In the genomic region with DNA sequence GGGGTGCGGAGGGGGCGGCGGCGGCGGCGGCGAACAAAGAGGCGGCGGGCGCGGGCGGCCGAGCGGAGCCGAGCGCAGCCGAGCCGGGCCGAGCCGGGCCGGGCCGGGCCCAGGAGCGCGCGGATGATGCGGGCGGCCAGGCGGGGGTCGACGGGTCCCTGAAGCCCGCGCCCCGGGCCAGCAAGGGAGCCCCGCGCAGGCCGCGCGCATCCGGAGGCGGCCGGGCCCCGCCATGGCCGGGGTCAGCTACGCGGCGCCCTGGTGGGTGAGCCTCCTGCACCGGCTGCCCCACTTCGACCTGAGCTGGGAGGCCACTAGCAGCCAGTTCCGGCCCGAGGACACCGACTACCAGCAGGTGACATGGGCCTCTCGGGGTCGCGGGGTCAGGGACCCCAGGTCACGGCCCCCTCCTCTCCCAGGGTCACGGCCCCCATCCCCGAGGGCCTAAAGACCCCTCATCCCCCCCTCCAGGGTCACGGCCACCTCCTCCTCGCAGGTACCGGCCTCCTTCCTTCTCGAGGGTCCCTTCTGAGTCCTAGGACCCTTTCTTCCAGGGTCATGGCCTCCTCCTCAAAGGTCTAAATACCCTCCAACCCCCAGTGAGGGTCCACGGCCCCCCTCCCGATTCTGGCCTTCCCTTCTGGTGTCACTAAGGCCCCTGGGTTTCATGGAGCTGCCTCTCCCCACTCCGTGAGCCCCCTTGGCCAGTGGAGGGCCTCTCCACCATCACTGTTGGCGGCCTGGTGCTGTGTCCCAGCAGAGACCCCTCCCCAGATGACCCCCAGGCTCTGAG, we compare ENCODE assay signal across 8 cellular contexts. TPM values are rescaled to one million over a fixed set of nuclear protein-coding genes. Genes with fewer than 3 reads are reported as not detected.
DNase-seq lines count a peak whose midpoint lies in the region; ATAC-seq, FAIRE-seq and TF ChIP-seq lines count a peak whose summit lies in the region.

A gene with protein sequence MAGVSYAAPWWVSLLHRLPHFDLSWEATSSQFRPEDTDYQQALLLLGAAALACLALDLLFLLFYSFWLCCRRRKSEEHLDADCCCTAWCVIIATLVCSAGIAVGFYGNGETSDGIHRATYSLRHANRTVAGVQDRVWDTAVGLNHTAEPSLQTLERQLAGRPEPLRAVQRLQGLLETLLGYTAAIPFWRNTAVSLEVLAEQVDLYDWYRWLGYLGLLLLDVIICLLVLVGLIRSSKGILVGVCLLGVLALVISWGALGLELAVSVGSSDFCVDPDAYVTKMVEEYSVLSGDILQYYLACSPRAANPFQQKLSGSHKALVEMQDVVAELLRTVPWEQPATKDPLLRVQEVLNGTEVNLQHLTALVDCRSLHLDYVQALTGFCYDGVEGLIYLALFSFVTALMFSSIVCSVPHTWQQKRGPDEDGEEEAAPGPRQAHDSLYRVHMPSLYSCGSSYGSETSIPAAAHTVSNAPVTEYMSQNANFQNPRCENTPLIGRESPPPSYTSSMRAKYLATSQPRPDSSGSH (plus strand): TSS at position 63 of the 793 bp plus-strand sequence. CDS start 170 bp downstream, at position 233.

- H3K36me3 ChIP-seq in ES-I3 (ENCODE audit: insufficient read depth, low read length) (peaks cover 4% of the 10 kb centered on the region; the same call in 1 of the 2 replicates), breast epithelium (no peaks in the 10 kb centered on the region), HepG2 (replicated peaks in 1 of 2; ENCODE audit: control insufficient read depth in 1 of 2, insufficient read depth in 2 of 2, low read length in 2 of 2) (peaks cover 2 to 3% of the 10 kb centered on the region in 2 experiments; a peak in 1 of 5 replicates), suprapubic skin (no peaks in the 10 kb centered on the region)

- TF ChIP-seq RAD21 in Ishikawa (IDR thresholded peaks at IDR 0.05; ENCODE audit: low read depth) = no peak
- TF ChIP-seq RAD21 in HepG2 (CRISPR knock-in tag; IDR thresholded peaks at IDR 0.05) = 0 out of 2 replicates have a peak, but pooled peaks have one; percentile 21

- no peak for DNase-seq in breast epithelium (ENCODE audit: low spot score in 2 of 2)
- no peak for DNase-seq in HepG2 (ENCODE audit: low spot score)
- DNase-seq in suprapubic skin (ENCODE audit: low spot score in 2 of 2) = peak in 1 of 2 donors; percentile 83
- DNase-seq in 8988T = no peak
- DNase-seq in SW480 (ENCODE audit: low spot score) = no peak

- H3K79me2 ChIP-seq in HepG2 (ENCODE audit: insufficient read depth, low read length) = peaks cover 52% of the 10 kb centered on the region

- intact Hi-C loops in breast epithelium (cut with DNase I; ENCODE audit: low total_unique reads) = no loop called here
- intact Hi-C loops in HepG2 (cut with micrococcal nuclease; ENCODE audit: unreplicated experiment) = no loop called here

- ATAC-seq in GM21529 (IDR thresholded peaks at IDR 0.05; ENCODE audit: unreplicated experiment) (peak; percentile 32), HepG2 (peak; percentile 3; the same call in 2 of the 3 replicates)

- H3K27ac ChIP-seq in breast epithelium (peak within 1 kb of the TSS; percentile 89 to 92), HepG2 (ENCODE audit: extremely low read length, insufficient read depth, low read length) (peak within 1 kb of the TSS; percentile 75), suprapubic skin (peak within 1 kb of the TSS; percentile 76)

- H3K9ac ChIP-seq in ES-I3 (ENCODE audit: low read depth, low read length) (peak within 1 kb of the TSS; percentile 78), HepG2 (ENCODE audit: insufficient read depth, low read depth, low read length) (peak within 1 kb of the TSS; percentile 92)

- no peak for TF ChIP-seq CTCF in breast epithelium (IDR thresholded peaks at IDR 0.05)
- no peak for TF ChIP-seq CTCF in HepG2 (CRISPR knock-in tag; IDR thresholded peaks at IDR 0.05)
- no peak for TF ChIP-seq CTCF in suprapubic skin (IDR thresholded peaks at IDR 0.05)

- H3K4me1 ChIP-seq in ES-I3 (ENCODE audit: insufficient read depth, low read length) = no peaks in the 10 kb centered on the region; the same call in 1 of the 2 replicates
- H3K4me1 ChIP-seq in breast epithelium = peaks cover 10 to 20% of the 10 kb centered on the region in 2 donors
- H3K4me1 ChIP-seq in HepG2 (ENCODE audit: insufficient read depth, low read length) = peaks cover 81% of the 10 kb centered on the region
- peaks cover 66% of the 10 kb centered on the region for H3K4me1 ChIP-seq in suprapubic skin

- FAIRE-seq in HepG2 (lab: Jason Lieb, UNC) = no peak

- TF ChIP-seq EP300 in Ishikawa (IDR thresholded peaks at IDR 0.05; ENCODE audit: borderline replicate concordance) = no peak
- TF ChIP-seq EP300 in HepG2 (IDR thresholded peaks at IDR 0.05; ENCODE audit: low read depth in 2 of 2, low read length in 2 of 2) = no peak
- TF ChIP-seq EP300 in HepG2 (CRISPR knock-in tag; IDR thresholded peaks at IDR 0.05; ENCODE audit: borderline replicate concordance) = no peak
- TF ChIP-seq EP300 in suprapubic skin (IDR thresholded peaks at IDR 0.05) = no peak

- WGBS in HepG2 (ENCODE audit: low lambda C conversion rate) = 5% methylated on average over 20 of the region's 65 CpGs
- 2% methylated on average over 8 of the region's 65 CpGs for WGBS in suprapubic skin

- TF ChIP-seq POLR2A in breast epithelium (IDR thresholded peaks at IDR 0.05) (no peak), HepG2 (IDR thresholded peaks at IDR 0.05; ENCODE audit: insufficient read depth in 1 of 2, low read depth in 2 of 2, low read length in 2 of 2) (no peak), suprapubic skin (IDR thresholded peaks at IDR 0.05) (peak in 1 of 2 donors; percentile 27)

- H3K9me3 ChIP-seq in ES-I3 (ENCODE audit: control insufficient read depth, insufficient read depth, low read length) (no peaks in the 10 kb centered on the region), breast epithelium (no peaks in the 10 kb centered on the region), HepG2 (ENCODE audit: low read length) (no peaks in the 10 kb centered on the region), suprapubic skin (no peaks in the 10 kb centered on the region)

- in situ Hi-C loops in HepG2 (cut with HindIII; ENCODE audit: extremely low pct_ligation_motif_present, low pct_unique_long_range_greater_than_20kb) = no loop called here

- POLR2A ChIA-PET in HepG2 (lab: Yijun Ruan, JAX) = interaction anchor here (0.8 to 4.0 kb wide), 7 partner anchors 10 to 126 kb away, joined by 3 to 80 read pairs (median 4); no protein-coding TSS in a partner anchor

- CTCF ChIA-PET in HepG2 (lab: Yijun Ruan, JAX; ENCODE audit: low intra/inter-chr PET ratio, low total read pairs) = no interaction called here

- BruUV-seq in HepG2 (replicated peaks; lab: Mats Ljungman, UMichigan) = no TSS peak

- H2AFZ ChIP-seq in HepG2 (ENCODE audit: low read length) = no peak within 1 kb of the TSS

- H3K4me3 ChIP-seq in breast epithelium = peak within 1 kb of the TSS; percentile 72 to 95 (median 80)
- H3K4me3 ChIP-seq in HepG2 (replicated peaks in 1 of 3; ENCODE audit: insufficient read depth in 1 of 3, low read depth in 2 of 3, low read length in 3 of 3) = peak within 1 kb of the TSS; percentile 88 to 98 (median 97)
- H3K4me3 ChIP-seq in suprapubic skin = peak within 1 kb of the TSS; percentile 93

- H3K27me3 ChIP-seq in breast epithelium (no peaks in the 10 kb centered on the region), HepG2 (ENCODE audit: control insufficient read depth in 1 of 2, insufficient read depth in 2 of 2, low read length in 2 of 2) (no peaks in the 10 kb centered on the region), suprapubic skin (no peaks in the 10 kb centered on the region)

- peaks cover 31% of the 10 kb centered on the region; the same call in 1 of the 2 replicates for H4K20me1 ChIP-seq in HepG2 (ENCODE audit: insufficient read depth, low read length)

- H3K4me2 ChIP-seq in HepG2 (ENCODE audit: low read depth, low read length) = peak within 1 kb of the TSS; percentile 98

TF ChIP-seq in Ishikawa, 13 proteins besides CTCF, POLR2A, EP300 and RAD21 (continues in another document):
- TF ChIP-seq EGR1 (IDR thresholded peaks at IDR 0.05) = no peak
- TF ChIP-seq TEAD4 (IDR thresholded peaks at IDR 0.05) = no peak

TF ChIP-seq in HepG2, 621 proteins besides CTCF, POLR2A, EP300 and RAD21 (continues in another document):
- 0 out of 2 replicates have a peak, but pooled peaks have one; percentile 9 for TF ChIP-seq ZNF891 (CRISPR knock-in tag; IDR thresholded peaks at IDR 0.05)

RNA-seq across cellular contexts. Expression of the gene that starts here (rescaled TPM):
- total RNA-seq in breast epithelium (10 to 100 TPM; 11.6 to 17.9 (median 17.4) TPM), HepG2 (2016; rRNA removed; fragmentation: Illumina TruSeq; extraction: Trizol) (21.5 and 26.3 TPM in 2 replicates), suprapubic skin (10 to 100 TPM; 14.0 to 26.3 (median 19.5) TPM)
- total RNA-seq in HepG2 (2016; cell fraction: cytosol; rRNA removed; fragmentation: Illumina TruSeq; extraction: Trizol; ENCODE audit: low read depth) = 11.5 and 11.7 TPM in 2 replicates
- total RNA-seq in HepG2 (2016; cell fraction: insoluble cytoplasmic fraction; rRNA removed; fragmentation: Illumina TruSeq; extraction: Trizol) = 19.4 and 28.8 TPM in 2 replicates
- total RNA-seq in HepG2 (2016; cell fraction: membrane; rRNA removed; fragmentation: Illumina TruSeq; extraction: Trizol) = 34.4 and 35.6 TPM in 2 replicates
- 37.1 and 45.0 TPM in 2 replicates for total RNA-seq in HepG2 (2016; cell fraction: nucleus; rRNA removed; fragmentation: Illumina TruSeq; extraction: Trizol)
- 50.0 and 80.3 TPM in 2 replicates for polyA plus RNA-seq in HepG2 (2011; rRNA removed)
- polyA plus RNA-seq in HepG2 (2011; cell fraction: cytosol; rRNA removed) = 48.3 and 72.3 TPM in 2 replicates
- polyA plus RNA-seq in HepG2 (2011; cell fraction: nucleus; rRNA removed) = 227 and 315 TPM in 2 replicates
- 90.1 and 104 TPM in 2 replicates for polyA plus RNA-seq in HepG2 (2012)
- 11.1 and 11.5 TPM in 2 replicates for polyA plus RNA-seq in HepG2 (2016; cell fraction: cytosol; fragmentation: Illumina TruSeq; extraction: Trizol; ENCODE audit: low read depth)
- 52.7 and 63.6 TPM in 2 replicates for polyA plus RNA-seq in HepG2 (2016; cell fraction: insoluble cytoplasmic fraction; fragmentation: Illumina TruSeq; extraction: Trizol; ENCODE audit: low read depth)
- polyA plus RNA-seq in HepG2 (2016; cell fraction: membrane; fragmentation: Illumina TruSeq; extraction: Trizol; ENCODE audit: low read depth) = 49.3 and 52.2 TPM in 2 replicates
- 138 and 141 TPM in 2 replicates for polyA plus RNA-seq in HepG2 (2016; cell fraction: nucleus; fragmentation: Illumina TruSeq; extraction: Trizol; ENCODE audit: insufficient read depth, low read depth)
- polyA minus RNA-seq in HepG2 (2011; rRNA and poly(A)+ RNA removed; ENCODE audit: low replicate concordance) = 4.5 and 192 TPM in 2 replicates
- 91.4 and 94.8 TPM in 2 replicates for polyA minus RNA-seq in HepG2 (2011; cell fraction: cytosol; rRNA and poly(A)+ RNA removed)
- polyA minus RNA-seq in HepG2 (2011; cell fraction: nucleus; rRNA and poly(A)+ RNA removed) = 41.0 and 47.5 TPM in 2 replicates
